ENCODE assay signal across 1 cellular context in genomic region chr6:157325069-157325805, GRCh38.
TF ChIP-seq lines count a peak whose summit lies in the region.

No MANE protein-coding gene starts in this region.

TF ChIP-seq in SK-N-SH, 30 proteins besides CTCF, POLR2A, EP300 and RAD21 (continued from another document):
- no peak for TF ChIP-seq ZBTB33 (IDR thresholded peaks at IDR 0.05; ENCODE audit: borderline replicate concordance, low read depth)
- TF ChIP-seq ELF1 (IDR thresholded peaks at IDR 0.05), result no peak
- TF ChIP-seq FOXM1 (IDR thresholded peaks at IDR 0.05; ENCODE audit: low read depth), result no peak
- TF ChIP-seq SIN3A (IDR thresholded peaks at IDR 0.05; ENCODE audit: borderline replicate concordance, low read depth, low read length), result no peak
- TF ChIP-seq FOSL2 (IDR thresholded peaks at IDR 0.05; ENCODE audit: borderline replicate concordance, low read depth), result no peak
- TF ChIP-seq GATA2 (CRISPR knock-in tag; IDR thresholded peaks at IDR 0.05), result no peak
- no peak for TF ChIP-seq NFIC (IDR thresholded peaks at IDR 0.05; ENCODE audit: borderline replicate concordance)
- no peak for TF ChIP-seq USF1 (IDR thresholded peaks at IDR 0.05; ENCODE audit: borderline replicate concordance, low read depth)
- TF ChIP-seq USF2 (IDR thresholded peaks at IDR 0.05; ENCODE audit: borderline replicate concordance, low read depth, low read length), result no peak
- no peak for TF ChIP-seq NRF1 (IDR thresholded peaks at IDR 0.05; ENCODE audit: low read depth, low read length)
- TF ChIP-seq YY1 (IDR thresholded peaks at IDR 0.05; ENCODE audit: low read depth), result no peak
- no peak for TF ChIP-seq GABPA (IDR thresholded peaks at IDR 0.05; ENCODE audit: low read depth)
- no peak for TF ChIP-seq REST (IDR thresholded peaks at IDR 0.05; ENCODE audit: low read depth, low read length)
- no peak for TF ChIP-seq MEF2A (IDR thresholded peaks at IDR 0.05; ENCODE audit: borderline replicate concordance, low read depth)
- TF ChIP-seq RXRA (IDR thresholded peaks at IDR 0.05; ENCODE audit: borderline replicate concordance, low read depth), result no peak; the same call in 1 of the 2 replicates
